In genomic region chr3:51706788-51707731, GRCh38 we compare ENCODE assay signal across 9 cellular contexts. TPM values are rescaled to one million over a fixed set of nuclear protein-coding genes. Genes with fewer than 3 reads are reported as not detected.
DNase-seq lines count a peak whose midpoint lies in the region; ATAC-seq, FAIRE-seq and TF ChIP-seq lines count a peak whose summit lies in the region.
"Had no signal": no experiment of that assay in that cellular context is flagged by ENCODE, and none has a peak within 500 bp of the region (broad histone marks: within the 10 kb centered on the region; RNA-seq: fewer than 3 reads in every experiment).

Gene GRM2 (plus strand): TSS chr3:51707068. CDS start chr3:51708984, 1,916 bp downstream.

- TF ChIP-seq CTCF in A549 (IDR thresholded peaks at IDR 0.05) (no peak), H1 (IDR thresholded peaks at IDR 0.05; ENCODE audit: control extremely low read depth in 1 of 3, insufficient read depth in 1 of 3, low read depth in 1 of 3, low read length in 3 of 3) (no peak; a peak in 1 of 4 replicates), left lung (IDR thresholded peaks at IDR 0.05) (no peak)

- H3K9me3 ChIP-seq in A549 (no peaks in the 10 kb centered on the region), ES-I3 (ENCODE audit: control insufficient read depth, insufficient read depth, low read length) (no peaks in the 10 kb centered on the region), SK-N-MC (ENCODE audit: low read depth, low read length) (no peaks in the 10 kb centered on the region), H1 (ENCODE audit: insufficient read depth in 2 of 2, low read depth in 1 of 2, low read length in 1 of 2) (no peaks in the 10 kb centered on the region), left lung (no peaks in the 10 kb centered on the region), subcutaneous abdominal adipose tissue (ENCODE audit: control insufficient read depth in 5 of 5, low read length in 5 of 5) (no peaks in the 10 kb centered on the region)

- peaks cover 4 to 25% of the 10 kb centered on the region in 2 experiments for H4K20me1 ChIP-seq in H1 (replicated peaks in 1 of 2; ENCODE audit: control insufficient read depth in 1 of 2, insufficient read depth in 2 of 2, low read length in 2 of 2)

- H2BK5ac ChIP-seq in H1 (ENCODE audit: low read depth, low read length) = no peak within 1 kb of the TSS; the same call in 1 of the 2 replicates

- H3K56ac ChIP-seq in H1 (replicated peaks; ENCODE audit: insufficient read length, low read depth, low read length) = no peak within 1 kb of the TSS

- no peaks in the 10 kb centered on the region for H3K79me2 ChIP-seq in H1 (ENCODE audit: control insufficient read depth in 1 of 2, insufficient read depth in 2 of 2, low read length in 2 of 2)

- H3K4ac ChIP-seq in H1 (replicated peaks; ENCODE audit: insufficient read length, low read depth, low read length) = no peak within 1 kb of the TSS

- no peak within 1 kb of the TSS; the same call in 1 of the 2 replicates for H3K18ac ChIP-seq in H1 (ENCODE audit: extremely low read depth, low read length)

- H3K9ac ChIP-seq in ES-I3 (ENCODE audit: low read depth, low read length) = peak within 1 kb of the TSS; percentile 42; the same call in 1 of the 2 replicates
- no peak within 1 kb of the TSS for H3K9ac ChIP-seq in SK-N-MC (ENCODE audit: insufficient read length)
- H3K9ac ChIP-seq in H1 (replicated peaks in 1 of 4; ENCODE audit: extremely low read depth in 1 of 4, low read depth in 3 of 4, low read length in 3 of 4) = peak within 1 kb of the TSS in 3 of 4 experiments; percentile 35 to 58 (median 42); a peak in 6 of 7 replicates
- H3K9ac ChIP-seq in subcutaneous abdominal adipose tissue (ENCODE audit: low read length in 5 of 5) = no peak within 1 kb of the TSS

- H4K8ac ChIP-seq in H1 (ENCODE audit: extremely low read depth, insufficient read depth, low read length) = peak within 1 kb of the TSS; percentile 35; the same call in 1 of the 2 replicates

- H2BK120ac ChIP-seq in H1 (replicated peaks; ENCODE audit: low read depth, low read length) = no peak within 1 kb of the TSS

- no peak; a peak in 1 of 6 replicates for ATAC-seq in A549
- peak; percentile 97 for ATAC-seq in left lung
- no peak for ATAC-seq in HG03521 (IDR thresholded peaks at IDR 0.05; ENCODE audit: unreplicated experiment)

- no peak for TF ChIP-seq EP300 in A549 (IDR thresholded peaks at IDR 0.05)
- TF ChIP-seq EP300 in H1 (IDR thresholded peaks at IDR 0.05; ENCODE audit: borderline replicate concordance in 1 of 2, low read depth in 2 of 2, low read length in 2 of 2) = peak in 1 of 2 experiments; percentile 37; a peak in 1 of 3 replicates

- no peaks in the 10 kb centered on the region for H3K36me3 ChIP-seq in ES-I3 (ENCODE audit: insufficient read depth, low read length)
- no peaks in the 10 kb centered on the region for H3K36me3 ChIP-seq in SK-N-MC (ENCODE audit: insufficient read depth, low read length)
- no peaks in the 10 kb centered on the region for H3K36me3 ChIP-seq in H1 (ENCODE audit: control insufficient read depth in 2 of 4, insufficient read depth in 4 of 4, low read length in 3 of 4)
- peaks cover 0 to 30% of the 10 kb centered on the region in 2 donors for H3K36me3 ChIP-seq in left lung
- H3K36me3 ChIP-seq in subcutaneous abdominal adipose tissue (ENCODE audit: control insufficient read depth in 5 of 5, insufficient read depth in 5 of 5, low read length in 5 of 5) = peaks cover 0 to 39% (median 36%) of the 10 kb centered on the region in 5 donors

- no peak within 1 kb of the TSS for H3K23ac ChIP-seq in H1 (ENCODE audit: insufficient read length)

- DNase-seq in A549 (ENCODE audit: low read depth in 1 of 2, low spot score in 1 of 2) (no peak), SK-N-MC (ENCODE audit: low read depth, low spot score) (no peak), H1 (ENCODE audit: low read depth in 1 of 2, low spot score in 2 of 2) (peak; percentile 53 to 90), left lung (peak; percentile 84 to 86), GM19240 (ENCODE audit: insufficient read length, low spot score) (no peak)

- FAIRE-seq in A549 (lab: Jason Lieb, UNC) (no peak), H1 (lab: Jason Lieb, UNC) (no peak)
- FAIRE-seq: endometrium had no signal

- no peak within 1 kb of the TSS for H2BK20ac ChIP-seq in H1 (ENCODE audit: low read length)

- POLR2A ChIA-PET in A549 (lab: Yijun Ruan, JAX) (no interaction called here), H1 (lab: Charles Lee; ENCODE audit: partially characterized antibody) (interaction anchor here (0.9 to 1.5 kb wide), 4 partner anchors 37 to 1054 kb away, joined by 3 to 5 read pairs (median 4); partner anchors contain the start of gene RPL29)

- CTCF ChIA-PET in A549 (lab: Yijun Ruan, JAX) (interaction anchor here (1.6 to 2.5 kb wide), 4 partner anchors 9 to 93 kb away, joined by 3 to 6 read pairs (median 5); no protein-coding TSS in a partner anchor), H1 (lab: Charles Lee; ENCODE audit: partially characterized antibody) (interaction anchor here (0.8 to 5.1 kb wide), 4 partner anchors 12 to 183 kb away, joined by 3 to 43 read pairs (median 4); no protein-coding TSS in a partner anchor)

- H3K27ac ChIP-seq in A549 (no peak within 1 kb of the TSS), SK-N-MC (no peak within 1 kb of the TSS), H1 (ENCODE audit: low read depth, low read length) (no peak within 1 kb of the TSS), left lung (no peak within 1 kb of the TSS), subcutaneous abdominal adipose tissue (ENCODE audit: low read depth, low read length) (no peak within 1 kb of the TSS)

- H3K4me3 ChIP-seq in A549 (no peak within 1 kb of the TSS), SK-N-MC (peak within 1 kb of the TSS; percentile 68), H1 (ENCODE audit: extremely low read depth in 1 of 4, insufficient read depth in 2 of 4, low read depth in 3 of 4, low read length in 4 of 4) (peak within 1 kb of the TSS; percentile 49 to 79 (median 74)), left lung (no peak within 1 kb of the TSS), subcutaneous abdominal adipose tissue (ENCODE audit: low read depth in 1 of 5, low read length in 5 of 5) (peak within 1 kb of the TSS in 3 of 5 donors; percentile 18 to 35 (median 34))

- H2BK12ac ChIP-seq in H1 (ENCODE audit: low read depth, low read length) = peak within 1 kb of the TSS; percentile 41; the same call in 1 of the 2 replicates

- H3K4me2 ChIP-seq in A549 (no peak within 1 kb of the TSS), H1 (ENCODE audit: insufficient read depth in 1 of 2, low read depth in 2 of 2, low read length in 2 of 2) (peak within 1 kb of the TSS; percentile 86 to 98)

- TF ChIP-seq POLR2A in A549 (IDR thresholded peaks at IDR 0.05; ENCODE audit: low read length) (no peak), H1 (IDR thresholded peaks at IDR 0.05; ENCODE audit: control extremely low read depth in 1 of 2, low read depth in 2 of 2, low read length in 2 of 2) (peak in 1 of 2 experiments; percentile 46; a peak in 1 of 3 replicates)

- no peak within 1 kb of the TSS for H4K91ac ChIP-seq in H1 (replicated peaks; ENCODE audit: insufficient read length, low read length)

- peaks cover 11% of the 10 kb centered on the region; the same call in 1 of the 2 replicates for H3K23me2 ChIP-seq in H1 (ENCODE audit: low read depth, low read length)

- H3K79me1 ChIP-seq in H1 (ENCODE audit: low read depth, low read length) = no peaks in the 10 kb centered on the region

- 0 out of 2 replicates have a peak within 1 kb of the TSS, but pooled peaks have one; percentile 72 for H2BK15ac ChIP-seq in H1 (ENCODE audit: low read length)

- H2AFZ ChIP-seq in H1 (ENCODE audit: low read length) = peak within 1 kb of the TSS; percentile 7; the same call in 1 of the 2 replicates

- H3K4me1 ChIP-seq in A549 (no peaks in the 10 kb centered on the region), ES-I3 (ENCODE audit: insufficient read depth, low read length) (peaks cover 12% of the 10 kb centered on the region; the same call in 1 of the 2 replicates), H1 (replicated peaks in 1 of 4; ENCODE audit: control insufficient read depth in 3 of 4, insufficient read depth in 4 of 4, low read length in 3 of 4) (peaks cover 0 to 34% (median 22%) of the 10 kb centered on the region in 4 experiments; a peak in 6 of 7 replicates), left lung (peaks cover 0 to 10% of the 10 kb centered on the region in 2 donors), subcutaneous abdominal adipose tissue (ENCODE audit: control insufficient read depth in 5 of 5, insufficient read depth in 5 of 5, low read length in 5 of 5) (peaks cover 0 to 5% (median 5%) of the 10 kb centered on the region in 5 donors)

- H2AK5ac ChIP-seq in H1 (ENCODE audit: low read depth, low read length) = peak within 1 kb of the TSS; percentile 82; the same call in 1 of the 2 replicates

- H3K27me3 ChIP-seq in H1 (replicated peaks in 1 of 4; ENCODE audit: control insufficient read depth in 3 of 4, extremely low read depth in 1 of 4, insufficient read depth in 3 of 4, low read length in 3 of 4) = peaks cover 13 to 24% (median 23%) of the 10 kb centered on the region in 4 experiments; a peak in 6 of 7 replicates
- H3K27me3 ChIP-seq in left lung = peaks cover 0 to 13% of the 10 kb centered on the region in 2 donors
- no peaks in the 10 kb centered on the region for H3K27me3 ChIP-seq in subcutaneous abdominal adipose tissue (ENCODE audit: control insufficient read depth in 5 of 5, insufficient read depth in 4 of 5, low read length in 5 of 5)

- WGBS in A549 (ENCODE audit: missing lambda C conversion rate) = 67% methylated on average over 8 of the region's 69 CpGs
- 5% methylated on average over 34 of the region's 69 CpGs; no CpG with 5 or more reads in 1 of the 2 experiments for WGBS in H1 (ENCODE audit: extremely low coverage in 1 of 2, insufficient coverage in 1 of 2, insufficient read length in 1 of 2, insufficient replicate concordance in 2 of 2, low coverage in 1 of 2, low lambda C conversion rate in 2 of 2, missing lambda C conversion rate in 1 of 2), 2 experiments

- no peak within 1 kb of the TSS for H4K5ac ChIP-seq in H1 (ENCODE audit: insufficient read length, low read depth, low read length)

- intact Hi-C loops in left lung (cut with DNase I) = no loop called here

- TF ChIP-seq RAD21 in A549 (conservative IDR thresholded peaks at IDR 0.05 in 1 of 2, IDR thresholded peaks at IDR 0.05 in 1 of 2) = no peak
- TF ChIP-seq RAD21 in H1 (IDR thresholded peaks at IDR 0.05 in 1 of 2, conservative IDR thresholded peaks at IDR 0.05 in 1 of 2; ENCODE audit: low read depth in 2 of 2, low read length in 2 of 2) = peak; percentile 4 to 16; a peak in 1 of 4 replicates

- no peak within 1 kb of the TSS for H3K14ac ChIP-seq in H1 (ENCODE audit: insufficient read length)

RNA-seq across cellular contexts. Expression of gene GRM2, which starts in this region (rescaled TPM):
- not detected in 2 replicates for polyA plus RNA-seq in A549 (2011; rRNA removed)
- polyA plus RNA-seq in A549 (2012; cell fraction: cytosol; rRNA removed) = 0.05 TPM in 2 replicates
- 1.1 and 1.3 TPM in 2 replicates for polyA plus RNA-seq in A549 (2012; cell fraction: nucleus; rRNA removed)
- polyA plus RNA-seq in A549 (2017; fragmentation: RNase III; extraction: RNeasy Plus Mini Kit Qiagen cat#74134 plus additional on column Dnase treatment) = 0.01 to 0.03 TPM (median 0.03 TPM) in 3 replicates
- polyA minus RNA-seq in A549 (2011; rRNA and poly(A)+ RNA removed) = 0.04 and 0.19 TPM in 2 replicates
- total RNA-seq in H1 (2021; fragmentation: NEBNext Ultra II Directional; extraction: Animal tissue kit (Norgen Biotek cat#: 25700)) = 3.9 and 4.3 TPM in 2 replicates
- 10.5 and 11.7 TPM in 2 replicates for polyA plus RNA-seq in H1 (2011; rRNA removed)
- 7.6 TPM for polyA plus RNA-seq in H1 (2011; cell fraction: cytosol; rRNA removed)
- polyA plus RNA-seq in H1 (2011; cell fraction: nucleus; rRNA removed) = 9.2 TPM
- 2.9 to 4.9 TPM (median 4.2 TPM) in 4 replicates for polyA plus RNA-seq in H1 (2012, experiment 1 of 2)
- polyA plus RNA-seq in H1 (2012, experiment 2 of 2) = 4.5 TPM
- 3.9 TPM for polyA plus RNA-seq in H1 (2013, experiment 1 of 2)
- polyA plus RNA-seq in H1 (2013, experiment 2 of 2) = 3.6 TPM
- 4.1 and 4.6 TPM in 2 replicates for polyA minus RNA-seq in H1 (2011; rRNA and poly(A)+ RNA removed)
- polyA minus RNA-seq in H1 (2011; cell fraction: cytosol; rRNA and poly(A)+ RNA removed) = 2.7 TPM
- 2.4 TPM for polyA minus RNA-seq in H1 (2011; cell fraction: nucleus; rRNA and poly(A)+ RNA removed)
- under 1 TPM; 0.21 to 0.61 TPM for total RNA-seq in left lung

Comparison
In these comparisons a context has a peak if more than half of its experiments do, and no peak if none do; other contexts are left out.
1. Peak in DNase-seq and ATAC-seq in left lung; RNA of the gene not detected or under 1 TPM.
2. DNase-seq: peak in H1 (2 of 2); none in A549 (0 of 2), SK-N-MC (single experiment) and GM19240 (single experiment).
3. H3K4me3 ChIP-seq: peak in SK-N-MC (single experiment), H1 (4 of 4) and subcutaneous abdominal adipose tissue (3 of 5); none in A549 (single experiment) and left lung (0 of 2).
4. H3K9ac ChIP-seq: peak in ES-I3 (single experiment) and H1 (3 of 4); none in SK-N-MC (single experiment) and subcutaneous abdominal adipose tissue (0 of 5).
5. Of the 18 proteins assayed by ChIP-seq in both H1 and A549: peak only in H1: CHD2, E2F6, MAX, PHF8, RAD21 and RFX5; only in A549: none; in both: none; in neither: 9; mixed calls (peak in some experiments, not most) for 3.